In the genomic region with DNA sequence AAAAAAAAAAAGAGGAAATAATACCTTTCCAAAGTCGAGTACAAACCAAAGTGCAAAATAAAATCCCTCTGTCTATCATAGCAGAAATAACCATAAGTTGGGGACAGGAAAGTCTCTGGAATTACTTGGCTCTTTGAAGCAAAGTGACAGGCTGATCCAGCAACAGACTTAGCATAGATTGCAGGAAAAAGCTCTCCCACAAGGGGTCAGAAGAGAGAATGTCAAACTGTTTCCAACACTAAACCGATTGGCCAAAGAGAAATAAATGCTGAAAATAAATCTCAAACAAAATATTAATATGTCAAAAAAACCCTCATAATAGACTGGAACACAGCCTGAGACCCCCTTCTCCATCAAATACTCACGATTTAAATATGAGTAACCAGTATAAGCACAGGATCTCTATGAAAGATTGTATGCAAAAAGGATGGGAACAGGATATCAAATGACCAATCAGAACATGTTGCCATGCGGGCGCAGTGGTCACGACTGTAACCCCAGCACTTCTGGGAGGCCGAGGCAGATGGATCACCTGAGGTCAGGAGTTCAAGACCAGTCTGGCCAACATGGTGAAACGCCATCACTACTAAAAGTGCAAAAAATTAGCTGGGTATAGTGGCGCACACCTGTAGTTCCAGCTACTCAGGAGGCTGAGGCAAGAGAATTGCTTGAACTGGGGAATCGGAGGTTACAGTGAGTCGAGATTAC, we compare ENCODE assay signal across 11 cellular contexts.
DNase-seq lines count a peak whose midpoint lies in the region; ATAC-seq and TF ChIP-seq lines count a peak whose summit lies in the region.
"Had no signal": no experiment of that assay in that cellular context is flagged by ENCODE, and none has a peak within 500 bp of the region (broad histone marks: within the 10 kb centered on the region; RNA-seq: fewer than 3 reads in every experiment).

No MANE protein-coding gene starts in this region.

- no peak overlapping the region for H3K27ac Mint-ChIP-seq in T-helper 2 cell treated with Interferon-gamma antibody and Interleukin-4, amounts not matched to agents 5 μg/mL and 100 μg/mL, for 36 hours
- H3K27ac Mint-ChIP-seq: effector memory CD8-positive, alpha-beta T cell had no signal

- H4K20me1 ChIP-seq in OCI-LY1 (ENCODE audit: insufficient read depth, low read length), result no peaks in the 10 kb centered on the region

- no peaks in the 10 kb centered on the region for H3K4me1 Mint-ChIP-seq in T-helper 2 cell treated with Interferon-gamma antibody and Interleukin-4, amounts not matched to agents 5 μg/mL and 100 μg/mL, for 36 hours (ENCODE audit: low read depth)

- H2AFZ ChIP-seq in OCI-LY1 (ENCODE audit: low read length), result no peak overlapping the region

- no peaks in the 10 kb centered on the region for H3K79me2 ChIP-seq in OCI-LY1 (ENCODE audit: insufficient read depth, low read length)

- ATAC-seq in HG03571 (IDR thresholded peaks at IDR 0.05; ENCODE audit: unreplicated experiment), result no peak
- ATAC-seq: effector memory CD8-positive, alpha-beta T cell had no signal

- no peaks in the 10 kb centered on the region for H3K27me3 ChIP-seq in OCI-LY1 (ENCODE audit: insufficient read depth, low read length)
- H3K27me3 ChIP-seq: Peyer's patch had no signal

- H3K27me3 Mint-ChIP-seq in T-helper 2 cell treated with Interferon-gamma antibody and Interleukin-4, amounts not matched to agents 5 μg/mL and 100 μg/mL, for 36 hours (ENCODE audit: low read depth), result no peaks in the 10 kb centered on the region
- H3K27me3 Mint-ChIP-seq: effector memory CD8-positive, alpha-beta T cell had no signal

- in situ Hi-C loops in GM13976 (cut with MboI; ENCODE audit: low sequenced_read_pairs, unreplicated experiment), result no loop called here

- H3K9me3 ChIP-seq in OCI-LY1 (ENCODE audit: low read length), result no peaks in the 10 kb centered on the region
- H3K9me3 ChIP-seq: Peyer's patch had no signal

- no peaks in the 10 kb centered on the region for H3K9me2 ChIP-seq in OCI-LY1 (ENCODE audit: low read depth, low read length)

- H3K9ac ChIP-seq in OCI-LY1 (ENCODE audit: low read length), result no peak overlapping the region

- no peaks in the 10 kb centered on the region for H3K4me1 ChIP-seq in OCI-LY1 (ENCODE audit: insufficient read depth, low read length, severe bottlenecking)
- H3K4me1 ChIP-seq: Peyer's patch had no signal

- no peak overlapping the region for H3K27ac ChIP-seq in OCI-LY1 (ENCODE audit: low read depth, low read length, poor library complexity, severe bottlenecking)
- H3K27ac ChIP-seq: Peyer's patch had no signal

- TF ChIP-seq CTCF in AG09319 (IDR thresholded peaks at IDR 0.05; ENCODE audit: low read depth, low read length) (peak; percentile 14), GM13976 (IDR thresholded peaks at IDR 0.05; ENCODE audit: borderline replicate concordance, control extremely low read depth, extremely low read depth, insufficient read depth, missing control alignments) (no peak), OCI-LY1 (IDR thresholded peaks at IDR 0.05; ENCODE audit: low read length) (peak; percentile 60), fibroblast of pulmonary artery (IDR thresholded peaks at IDR 0.05; ENCODE audit: low read length, missing control alignments) (peak; percentile 38)

- no peak overlapping the region for H3K4me2 ChIP-seq in OCI-LY1 (ENCODE audit: low read length)

- no peak overlapping the region for H3K4me3 Mint-ChIP-seq in T-helper 2 cell treated with Interferon-gamma antibody and Interleukin-4, amounts not matched to agents 5 μg/mL and 100 μg/mL, for 36 hours
- H3K4me3 Mint-ChIP-seq: effector memory CD8-positive, alpha-beta T cell had no signal

- DNase-seq in AG09319 (ENCODE audit: extremely low read depth, low read depth), result no peak
- DNase-seq in GM13976 (ENCODE audit: low spot score), result peak; percentile 27
- DNase-seq in fibroblast of pulmonary artery (ENCODE audit: low read depth), result peak; percentile 31
- DNase-seq in hippocampal formation (lab: John Stamatoyannopoulos, UW), result no peak
- no peak for DNase-seq in middle frontal gyrus (ENCODE audit: extremely low spot score, low spot score)
- DNase-seq in T-helper 2 cell treated with Interferon-gamma antibody and Interleukin-4, amounts not matched to agents 5 μg/mL and 100 μg/mL, for 36 hours (ENCODE audit: low spot score), result no peak
- DNase-seq: effector memory CD8-positive, alpha-beta T cell; Peyer's patch; stimulated activated CD4-positive, alpha-beta T cell treated with anti-CD3 and anti-CD28 coated beads, Interleukin-15, amount 100 ng/mL, for 24 hours had no signal

- H3K36me3 ChIP-seq in OCI-LY1 (ENCODE audit: insufficient read depth, low read length), result no peaks in the 10 kb centered on the region
- H3K36me3 ChIP-seq: Peyer's patch had no signal

- H3K36me3 Mint-ChIP-seq in T-helper 2 cell treated with Interferon-gamma antibody and Interleukin-4, amounts not matched to agents 5 μg/mL and 100 μg/mL, for 36 hours (ENCODE audit: low read depth), result no peaks in the 10 kb centered on the region

- H3K9me3 Mint-ChIP-seq in T-helper 2 cell treated with Interferon-gamma antibody and Interleukin-4, amounts not matched to agents 5 μg/mL and 100 μg/mL, for 36 hours, result no peaks in the 10 kb centered on the region

- H3K4me3 ChIP-seq in OCI-LY1 (ENCODE audit: low read depth, low read length, poor library complexity, severe bottlenecking) (no peak overlapping the region), fibroblast of pulmonary artery (replicated peaks; ENCODE audit: low read depth, low read length) (no peak overlapping the region)
- H3K4me3 ChIP-seq: Peyer's patch had no signal

- no peaks in the 10 kb centered on the region for H3F3A ChIP-seq in OCI-LY1 (ENCODE audit: insufficient read depth, low read length)

Comparison
In these comparisons a context has a peak if more than half of its experiments do, and no peak if none do; other contexts are left out.
1. DNase-seq: peak in GM13976 (single experiment) and fibroblast of pulmonary artery (single experiment); none in AG09319 (single experiment), hippocampal formation (0 of 2), middle frontal gyrus (single experiment) and T-helper 2 cell treated with Interferon-gamma antibody and Interleukin-4, amounts not matched to agents 5 μg/mL and 100 μg/mL, for 36 hours (single experiment).